Comparison of ENCODE assay signal across 11 cellular contexts in genomic region chr12:92470608-92471021, GRCh38.
A peak's percentile ranks its signal among the peaks of the same experiment; 100 is the strongest.
DNase-seq lines count a peak whose midpoint lies in the region; ATAC-seq and TF ChIP-seq lines count a peak whose summit lies in the region.
"Had no signal": no experiment of that assay in that cellular context is flagged by ENCODE, and none has a peak within 500 bp of the region (broad histone marks: within the 10 kb centered on the region; RNA-seq: fewer than 3 reads in every experiment).

No MANE protein-coding gene starts in this region.

- H3K27ac ChIP-seq in OCI-LY3 (ENCODE audit: low read length) = peak overlapping the region; percentile 99
- H3K27ac ChIP-seq: uterus had no signal

- H3K27me3 ChIP-seq in OCI-LY3 (ENCODE audit: low read depth, low read length) = no peaks in the 10 kb centered on the region
- H3K27me3 ChIP-seq: uterus had no signal

- intact Hi-C loops in activated CD4-positive, alpha-beta T cell treated with anti-CD3 and anti-CD28 coated beads, Interleukin-2, amount 10 ng/mL, durations not matched to agents 24 days and 14 days (cut with micrococcal nuclease) = loop anchor here (1.0 to 10.0 kb wide), 12 partner anchors 35 to 1086 kb away; no protein-coding TSS in a partner anchor

- no peaks in the 10 kb centered on the region for H3K27me3 Mint-ChIP-seq in activated CD4-positive, alpha-beta T cell treated with anti-CD3 and anti-CD28 coated beads, Interleukin-2, amount 10 ng/mL, durations not matched to agents 24 days and 14 days
- no peaks in the 10 kb centered on the region for H3K27me3 Mint-ChIP-seq in naive thymus-derived CD8-positive, alpha-beta T cell

- H3K4me3 ChIP-seq in OCI-LY3 (ENCODE audit: low read length) = peak overlapping the region; percentile 18
- H3K4me3 ChIP-seq: uterus had no signal

- H3K9me3 Mint-ChIP-seq in activated CD4-positive, alpha-beta T cell treated with anti-CD3 and anti-CD28 coated beads, Interleukin-2, amount 10 ng/mL, durations not matched to agents 24 days and 14 days = no peaks in the 10 kb centered on the region
- H3K9me3 Mint-ChIP-seq in naive thymus-derived CD8-positive, alpha-beta T cell = peaks cover 0 to 2% (median 0%) of the 10 kb centered on the region in 9 donors
- H3K9me3 Mint-ChIP-seq: HFFc6 had no signal

- DNase-seq in activated CD4-positive, alpha-beta T cell treated with anti-CD3 and anti-CD28 coated beads, Interleukin-2, amount 10 ng/mL, durations not matched to agents 24 days and 14 days = no peak
- no peak for DNase-seq in activated CD4-positive, alpha-beta T cell treated with anti-CD3 and anti-CD28 coated beads, Interleukin-2, amount 50 U/mL, for 1 hour
- DNase-seq in stimulated activated CD4-positive, alpha-beta T cell treated with anti-CD3 and anti-CD28 coated beads, Interleukin-1b, Interleukin-23, amount 100 ng/mL, for 24 hours (ENCODE audit: low read depth in 4 of 4, low spot score in 1 of 4) = peak; percentile 9 to 30 (median 15)
- no peak for DNase-seq in naive thymus-derived CD8-positive, alpha-beta T cell
- DNase-seq: HFFc6, midbrain, uterus had no signal

- POLR2A ChIA-PET in naive thymus-derived CD8-positive, alpha-beta T cell (lab: Charles Lee) = no interaction called here

- TF ChIP-seq CTCF in OCI-LY3 (IDR thresholded peaks at IDR 0.05; ENCODE audit: low read depth, low read length) = no peak

- peak overlapping the region; percentile 52 for H3K4me3 Mint-ChIP-seq in activated CD4-positive, alpha-beta T cell treated with anti-CD3 and anti-CD28 coated beads, Interleukin-2, amount 10 ng/mL, durations not matched to agents 24 days and 14 days
- H3K4me3 Mint-ChIP-seq in naive thymus-derived CD8-positive, alpha-beta T cell = no peak overlapping the region
- H3K4me3 Mint-ChIP-seq: HFFc6 had no signal

- ATAC-seq in GM21825 (IDR thresholded peaks at IDR 0.05; ENCODE audit: unreplicated experiment) (peak; percentile 29), HG03097 (IDR thresholded peaks at IDR 0.05; ENCODE audit: low FRiP score, unreplicated experiment) (no peak), GM21526 (IDR thresholded peaks at IDR 0.05; ENCODE audit: low FRiP score, unreplicated experiment) (no peak)
- no peak for ATAC-seq in naive thymus-derived CD8-positive, alpha-beta T cell

- no peaks in the 10 kb centered on the region for H3K36me3 ChIP-seq in OCI-LY3 (replicated peaks; ENCODE audit: low read depth, low read length)
- H3K36me3 ChIP-seq: uterus had no signal

- H3K79me2 ChIP-seq in OCI-LY3 (ENCODE audit: low read length) = no peaks in the 10 kb centered on the region

- no peaks in the 10 kb centered on the region for H3K9me3 ChIP-seq in OCI-LY3 (ENCODE audit: insufficient read depth, low read length)
- H3K9me3 ChIP-seq: uterus had no signal

- H3K36me3 Mint-ChIP-seq in activated CD4-positive, alpha-beta T cell treated with anti-CD3 and anti-CD28 coated beads, Interleukin-2, amount 10 ng/mL, durations not matched to agents 24 days and 14 days (ENCODE audit: low read depth) = no peaks in the 10 kb centered on the region
- H3K36me3 Mint-ChIP-seq in naive thymus-derived CD8-positive, alpha-beta T cell = peaks cover 0 to under 1% (median 0%) of the 10 kb centered on the region in 3 donors

- H3K4me1 Mint-ChIP-seq in activated CD4-positive, alpha-beta T cell treated with anti-CD3 and anti-CD28 coated beads, Interleukin-2, amount 10 ng/mL, durations not matched to agents 24 days and 14 days = peaks cover 26% of the 10 kb centered on the region
- H3K4me1 Mint-ChIP-seq in naive thymus-derived CD8-positive, alpha-beta T cell = peaks cover 0 to 61% (median 4%) of the 10 kb centered on the region in 4 donors

- no peak overlapping the region for H2AFZ ChIP-seq in OCI-LY3 (ENCODE audit: low read depth, low read length)

- peak overlapping the region; percentile 94 for H3K9ac ChIP-seq in OCI-LY3 (ENCODE audit: low read length)

- H3K27ac Mint-ChIP-seq in activated CD4-positive, alpha-beta T cell treated with anti-CD3 and anti-CD28 coated beads, Interleukin-2, amount 10 ng/mL, durations not matched to agents 24 days and 14 days = peak overlapping the region; percentile 83
- H3K27ac Mint-ChIP-seq in naive thymus-derived CD8-positive, alpha-beta T cell = peak overlapping the region in 1 of 10 donors; percentile 54
- H3K27ac Mint-ChIP-seq: HFFc6 had no signal

- peaks cover 76% of the 10 kb centered on the region for H3K4me1 ChIP-seq in OCI-LY3 (ENCODE audit: low read length)
- H3K4me1 ChIP-seq: uterus had no signal

- H4K20me1 ChIP-seq in OCI-LY3 (ENCODE audit: insufficient read depth, low read length) = no peaks in the 10 kb centered on the region

- H3K4me2 ChIP-seq in OCI-LY3 (ENCODE audit: low read length) = peak overlapping the region; percentile 57

Comparison
In these comparisons a context has a peak if more than half of its experiments do, and no peak if none do; other contexts are left out.
1. DNase-seq: peak in stimulated activated CD4-positive, alpha-beta T cell treated with anti-CD3 and anti-CD28 coated beads, Interleukin-1b, Interleukin-23, amount 100 ng/mL, for 24 hours (4 of 4); none in activated CD4-positive, alpha-beta T cell treated with anti-CD3 and anti-CD28 coated beads, Interleukin-2, amount 10 ng/mL, durations not matched to agents 24 days and 14 days (single experiment), activated CD4-positive, alpha-beta T cell treated with anti-CD3 and anti-CD28 coated beads, Interleukin-2, amount 50 U/mL, for 1 hour (single experiment) and naive thymus-derived CD8-positive, alpha-beta T cell (0 of 10).